Comparison of ENCODE assay signal across 34 cellular contexts in the genomic region with DNA sequence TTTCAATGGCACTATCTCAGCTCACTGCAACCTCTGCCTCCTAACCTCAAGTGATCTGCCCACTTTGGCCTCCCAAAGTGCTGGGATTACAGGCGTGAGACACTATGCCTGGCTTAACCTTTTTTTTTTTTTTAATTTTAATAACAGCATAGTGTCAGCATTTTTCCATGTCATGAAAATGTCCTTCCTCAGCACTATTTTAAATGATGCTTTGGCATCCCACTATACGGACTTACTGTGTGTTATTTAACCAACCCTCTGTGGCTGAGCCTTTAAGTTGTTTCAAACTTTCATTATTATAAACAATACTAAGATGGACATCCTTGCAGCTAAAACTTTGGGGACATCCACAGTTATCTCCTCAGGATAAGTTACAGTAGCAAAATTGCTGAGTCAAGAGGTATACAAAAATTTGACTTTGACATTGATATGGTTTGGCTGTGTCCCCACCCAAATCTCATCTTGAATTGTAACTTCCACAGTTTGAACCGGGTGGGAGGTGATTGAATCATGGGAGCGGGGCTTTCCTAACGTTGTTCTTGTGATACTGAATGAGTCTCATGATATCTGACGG.
"Had no signal": no experiment of that assay in that cellular context is flagged by ENCODE, and none has a peak within 500 bp of the region (broad histone marks: within the 10 kb centered on the region; RNA-seq: fewer than 3 reads in every experiment).

No MANE protein-coding gene starts in this region.

- H3K4me3 Mint-ChIP-seq: activated B cell treated with CpG ODN at 0.5 μM for 24 hours; activated CD4-positive, alpha-beta memory T cell treated with anti-CD3 and anti-CD28 coated beads for 36 hours; activated CD4-positive, alpha-beta T cell treated with anti-CD3 and anti-CD28 coated beads, Interleukin-2, amount 10 ng/mL, durations not matched to agents 24 days and 14 days; activated CD8-positive, alpha-beta T cell treated with anti-CD3 and anti-CD28 coated beads for 36 hours; activated naive CD4-positive, alpha-beta T cell treated with anti-CD3 and anti-CD28 coated beads for 36 hours; activated naive CD8-positive, alpha-beta T cell treated with anti-CD3 and anti-CD28 coated beads for 36 hours; activated T-cell treated with anti-CD3 and anti-CD28 coated beads, Interleukin-2, amount 50 U/mL, for 4 hours; activated T-cell treated with anti-CD3 and anti-CD28 coated beads, Interleukin-2, amount 50 U/mL, for 72 hours; activated T-helper 1 cell treated with anti-CD3 and anti-CD28 coated beads, Interleukin-12 subunit alpha, Interleukin-12 subunit beta, Interleukin-2, Interleukin-4 antibody, amounts not matched to agents 30 ng/mL and 10 ng/mL and 1 ng/mL, durations not matched to agents 14 hours and 24 hours and 36 hours; activated T-helper 17 cell treated with anti-CD3 and anti-CD28 coated beads, Interleukin-2, amount 50 U/mL, for 72 hours; T-helper 2 cell treated with Interferon-gamma antibody and Interleukin-4, amounts not matched to agents 5 μg/mL and 100 μg/mL, for 36 hours had no signal

- H3K9me3 Mint-ChIP-seq: activated B cell treated with CpG ODN at 0.5 μM for 24 hours; activated CD4-positive, alpha-beta memory T cell treated with anti-CD3 and anti-CD28 coated beads for 36 hours; activated CD4-positive, alpha-beta T cell treated with anti-CD3 and anti-CD28 coated beads, Interleukin-2, amount 10 ng/mL, durations not matched to agents 24 days and 14 days; activated CD8-positive, alpha-beta T cell treated with anti-CD3 and anti-CD28 coated beads for 36 hours; activated naive CD4-positive, alpha-beta T cell treated with anti-CD3 and anti-CD28 coated beads for 36 hours; activated naive CD4-positive, alpha-beta T cell treated with anti-CD3 and anti-CD28 coated beads, Interleukin-2, amount 50 U/mL, for 72 hours; activated naive CD8-positive, alpha-beta T cell treated with anti-CD3 and anti-CD28 coated beads for 36 hours; activated T-cell treated with anti-CD3 and anti-CD28 coated beads, Interleukin-2, amount 50 U/mL, for 4 hours; activated T-helper 1 cell treated with anti-CD3 and anti-CD28 coated beads, Interleukin-12 subunit alpha, Interleukin-12 subunit beta, Interleukin-2, Interleukin-4 antibody, amounts not matched to agents 30 ng/mL and 10 ng/mL and 1 ng/mL, durations not matched to agents 14 hours and 24 hours and 36 hours; activated T-helper 17 cell treated with anti-CD3 and anti-CD28 coated beads, Interleukin-2, amount 50 U/mL, for 72 hours; T-helper 2 cell treated with Interferon-gamma antibody and Interleukin-4, amounts not matched to agents 5 μg/mL and 100 μg/mL, for 36 hours had no signal

- H3K27ac ChIP-seq: adrenal gland, body of pancreas, brain microvascular endothelial cell, breast epithelium, VCaP had no signal

- H3K27me3 ChIP-seq: adrenal gland, body of pancreas, brain microvascular endothelial cell, breast epithelium had no signal

- H3K27me3 Mint-ChIP-seq: activated B cell treated with CpG ODN at 0.5 μM for 24 hours; activated CD4-positive, alpha-beta memory T cell treated with anti-CD3 and anti-CD28 coated beads for 36 hours; activated CD4-positive, alpha-beta T cell treated with anti-CD3 and anti-CD28 coated beads, Interleukin-2, amount 10 ng/mL, durations not matched to agents 24 days and 14 days; activated CD8-positive, alpha-beta T cell treated with anti-CD3 and anti-CD28 coated beads for 36 hours; activated naive CD8-positive, alpha-beta T cell treated with anti-CD3 and anti-CD28 coated beads for 36 hours; activated T-helper 17 cell treated with anti-CD3 and anti-CD28 coated beads, Interleukin-2, amount 50 U/mL, for 72 hours had no signal

- H3K4me3 ChIP-seq: adrenal gland, body of pancreas, breast epithelium had no signal

- DNase-seq: activated B cell treated with CpG ODN at 0.5 μM for 24 hours; activated CD4-positive, alpha-beta memory T cell treated with anti-CD3 and anti-CD28 coated beads for 36 hours; activated CD4-positive, alpha-beta T cell treated with anti-CD3 and anti-CD28 coated beads for 4 hours; activated CD4-positive, alpha-beta T cell treated with anti-CD3 and anti-CD28 coated beads, Interleukin-2, amount 50 U/mL, for 1 hour; activated CD4-positive, alpha-beta T cell treated with anti-CD3 and anti-CD28 coated beads, Interleukin-2, amount 50 U/mL, for 4 hours; activated CD4-positive, CD25-positive, alpha-beta regulatory T cell treated with anti-CD3 and anti-CD28 coated beads, Interleukin-2, amount 50 U/mL, for 72 hours; activated CD8-positive, alpha-beta memory T cell treated with anti-CD3 and anti-CD28 coated beads, Interleukin-2, amount 50 U/mL, for 4 hours; activated CD8-positive, alpha-beta T cell treated with anti-CD3 and anti-CD28 coated beads for 36 hours; activated effector memory CD4-positive, alpha-beta T cell treated with anti-CD3 and anti-CD28 coated beads, Interleukin-2, amount 50 U/mL, for 16 hours; activated gamma-delta T cell treated with Interleukin-2 at 50 U/mL for 16 hours; activated naive CD4-positive, alpha-beta T cell; activated naive CD4-positive, alpha-beta T cell treated with anti-CD3 and anti-CD28 coated beads for 36 hours; activated naive CD4-positive, alpha-beta T cell treated with anti-CD3 and anti-CD28 coated beads, Interleukin-2, amount 50 U/mL, for 16 hours; activated naive CD8-positive, alpha-beta T cell treated with anti-CD3 and anti-CD28 coated beads for 36 hours; activated T-cell treated with anti-CD3 and anti-CD28 coated beads for 4 hours; activated T-cell treated with anti-CD3 and anti-CD28 coated beads, Interleukin-2, amount 50 U/mL, for 1 hour; activated T-cell treated with anti-CD3 and anti-CD28 coated beads, Interleukin-2, amount 50 U/mL, for 4 hours; activated T-cell treated with anti-CD3 and anti-CD28 coated beads, Interleukin-2, amount 50 U/mL, for 72 hours; adrenal gland; amniotic stem cell; aorta; body of pancreas; brain microvascular endothelial cell; central memory CD4-positive, alpha-beta T cell; T-helper 9 cell had no signal

- H3K4me1 Mint-ChIP-seq: activated naive CD8-positive, alpha-beta T cell treated with anti-CD3 and anti-CD28 coated beads for 36 hours; activated T-helper 17 cell treated with anti-CD3 and anti-CD28 coated beads, Interleukin-2, amount 50 U/mL, for 72 hours had no signal

- H3K36me3 Mint-ChIP-seq: activated CD4-positive, alpha-beta memory T cell treated with anti-CD3 and anti-CD28 coated beads for 36 hours; activated naive CD4-positive, alpha-beta T cell treated with anti-CD3 and anti-CD28 coated beads, Interleukin-2, amount 50 U/mL, for 72 hours; activated naive CD8-positive, alpha-beta T cell treated with anti-CD3 and anti-CD28 coated beads for 36 hours had no signal

- H3K27ac Mint-ChIP-seq: activated B cell treated with CpG ODN at 0.5 μM for 24 hours; activated CD4-positive, alpha-beta memory T cell treated with anti-CD3 and anti-CD28 coated beads for 36 hours; activated CD8-positive, alpha-beta T cell treated with anti-CD3 and anti-CD28 coated beads for 36 hours; activated naive CD4-positive, alpha-beta T cell treated with anti-CD3 and anti-CD28 coated beads for 36 hours; activated naive CD4-positive, alpha-beta T cell treated with anti-CD3 and anti-CD28 coated beads, Interleukin-2, amount 50 U/mL, for 72 hours; activated naive CD8-positive, alpha-beta T cell treated with anti-CD3 and anti-CD28 coated beads for 36 hours; activated T-cell treated with anti-CD3 and anti-CD28 coated beads, Interleukin-2, amount 50 U/mL, for 72 hours; activated T-helper 1 cell treated with anti-CD3 and anti-CD28 coated beads, Interleukin-12 subunit alpha, Interleukin-12 subunit beta, Interleukin-2, Interleukin-4 antibody, amounts not matched to agents 30 ng/mL and 10 ng/mL and 1 ng/mL, durations not matched to agents 14 hours and 24 hours and 36 hours; activated T-helper 17 cell treated with anti-CD3 and anti-CD28 coated beads, Interleukin-2, amount 50 U/mL, for 72 hours; T-helper 2 cell treated with Interferon-gamma antibody and Interleukin-4, amounts not matched to agents 5 μg/mL and 100 μg/mL, for 36 hours had no signal

- FAIRE-seq: colon, TTC549 had no signal

- H3K9me3 ChIP-seq: adrenal gland, body of pancreas, breast epithelium had no signal

- ATAC-seq: activated CD8-positive, alpha-beta T cell treated with anti-CD3 and anti-CD28 coated beads for 36 hours; activated naive CD4-positive, alpha-beta T cell treated with anti-CD3 and anti-CD28 coated beads, Interleukin-2, amount 50 U/mL, for 72 hours; activated T-cell treated with anti-CD3 and anti-CD28 coated beads, Interleukin-2, amount 50 U/mL, for 4 hours; activated T-cell treated with anti-CD3 and anti-CD28 coated beads, Interleukin-2, amount 50 U/mL, for 72 hours; activated T-helper 17 cell treated with anti-CD3 and anti-CD28 coated beads, Interleukin-2, amount 50 U/mL, for 72 hours; body of pancreas had no signal

- H3K4me1 ChIP-seq: adrenal gland, body of pancreas, breast epithelium had no signal

- H3K36me3 ChIP-seq: adrenal gland, brain microvascular endothelial cell, breast epithelium had no signal
